8 cellular contexts compared by ENCODE assay signal in the genomic region with DNA sequence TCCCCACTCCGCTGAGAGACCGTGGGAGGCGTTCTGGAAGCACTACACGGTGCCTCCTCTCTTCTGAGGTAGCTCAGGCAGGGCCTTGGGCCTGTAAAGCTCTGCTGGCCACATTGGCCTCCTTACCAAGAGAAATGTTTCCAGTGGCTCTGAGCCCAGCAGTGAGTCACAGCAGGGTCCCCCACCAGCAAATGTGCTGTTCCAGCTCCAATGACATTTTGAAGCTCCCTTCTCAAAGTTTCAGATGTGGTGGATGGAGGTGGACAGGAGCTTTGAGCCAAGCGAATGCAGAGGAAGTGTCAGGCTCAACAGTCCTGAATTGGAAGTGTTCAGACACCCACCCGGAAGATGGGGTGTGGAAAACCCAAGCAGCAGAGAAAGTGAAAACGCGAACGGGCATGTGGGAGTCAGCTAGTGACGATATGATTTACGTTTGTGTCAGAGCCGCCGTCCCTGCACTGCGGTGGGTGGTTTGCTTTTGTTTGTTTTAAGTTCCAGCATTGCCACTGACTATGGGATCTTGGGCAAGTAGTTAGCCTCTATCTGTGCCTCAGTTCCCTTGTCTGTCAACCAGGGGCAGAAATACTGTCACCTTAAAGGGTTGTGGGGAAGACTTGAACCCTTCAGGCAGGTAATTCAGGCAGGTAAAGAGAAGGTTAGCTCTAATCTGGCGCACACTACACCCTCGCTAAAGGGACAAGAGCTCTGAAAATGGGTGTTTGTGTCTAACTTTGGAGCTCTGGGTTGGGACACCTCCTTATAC. TPM values are rescaled to one million over a fixed set of nuclear protein-coding genes. Genes with fewer than 3 reads are reported as not detected.
DNase-seq lines count a peak whose midpoint lies in the region; ATAC-seq and TF ChIP-seq lines count a peak whose summit lies in the region.
"Had no signal": no experiment of that assay in that cellular context is flagged by ENCODE, and none has a peak within 500 bp of the region (broad histone marks: within the 10 kb centered on the region; RNA-seq: fewer than 3 reads in every experiment).

No MANE protein-coding gene starts in this region.

- H3K4me2 ChIP-seq in hepatocyte: no peak overlapping the region

- no peaks in the 10 kb centered on the region for H3K27me3 ChIP-seq in hepatocyte

- 87% methylated on average over 16 of the region's 16 CpGs for WGBS in hepatocyte (ENCODE audit: low lambda C conversion rate, missing lambda C conversion rate)

- H2AFZ ChIP-seq in hepatocyte: no peak overlapping the region
- H2AFZ ChIP-seq: parathyroid adenoma had no signal

- H3K27me3 Mint-ChIP-seq in activated naive CD8-positive, alpha-beta T cell treated with anti-CD3 and anti-CD28 coated beads, Interleukin-2, amount 10 ng/mL, durations not matched to agents 7 days and 5 days: no peaks in the 10 kb centered on the region

- H3K9me3 ChIP-seq in hepatocyte (ENCODE audit: low read depth): no peaks in the 10 kb centered on the region

- DNase-seq in GM20000 (ENCODE audit: low spot score) (peak; percentile 62), RPMI7951 (ENCODE audit: low read depth) (peak; percentile 53), sciatic nerve (ENCODE audit: low spot score) (no peak), RPMI8226 (no peak), NCI-H748 (lab: John Stamatoyannopoulos, UW; ENCODE audit: unreplicated experiment) (no peak), hepatocyte (ENCODE audit: low spot score) (no peak)
- DNase-seq in activated naive CD8-positive, alpha-beta T cell treated with anti-CD3 and anti-CD28 coated beads, Interleukin-2, amount 10 ng/mL, durations not matched to agents 7 days and 5 days: peak; percentile 56

- H3K79me2 ChIP-seq in hepatocyte: no peaks in the 10 kb centered on the region
- H3K79me2 ChIP-seq: parathyroid adenoma had no signal

- no peaks in the 10 kb centered on the region for H3K9me2 ChIP-seq in hepatocyte (replicated peaks; ENCODE audit: insufficient read depth)

- H3K9me3 Mint-ChIP-seq in activated naive CD8-positive, alpha-beta T cell treated with anti-CD3 and anti-CD28 coated beads, Interleukin-2, amount 10 ng/mL, durations not matched to agents 7 days and 5 days: no peaks in the 10 kb centered on the region

- no peaks in the 10 kb centered on the region for H3K36me3 Mint-ChIP-seq in activated naive CD8-positive, alpha-beta T cell treated with anti-CD3 and anti-CD28 coated beads, Interleukin-2, amount 10 ng/mL, durations not matched to agents 7 days and 5 days

- H3K4me1 ChIP-seq in hepatocyte (ENCODE audit: insufficient read depth): peaks cover 14% of the 10 kb centered on the region
- H3K4me1 ChIP-seq: parathyroid adenoma had no signal

- POLR2A ChIA-PET in activated naive CD8-positive, alpha-beta T cell treated with anti-CD3 and anti-CD28 coated beads, Interleukin-2, amount 10 ng/mL, durations not matched to agents 7 days and 5 days (lab: Charles Lee): interaction anchor here (0.8 to 1.4 kb wide), 2 partner anchors 17 to 32 kb away, joined by 4 to 6 read pairs; no protein-coding TSS in a partner anchor

- intact Hi-C loops in sciatic nerve (cut with DNase I): no loop called here

- H3K4me3 ChIP-seq in hepatocyte: no peak overlapping the region

- no peak overlapping the region for H3K27ac ChIP-seq in hepatocyte
- H3K27ac ChIP-seq: parathyroid adenoma had no signal

- peaks cover 11% of the 10 kb centered on the region for H3K4me1 Mint-ChIP-seq in activated naive CD8-positive, alpha-beta T cell treated with anti-CD3 and anti-CD28 coated beads, Interleukin-2, amount 10 ng/mL, durations not matched to agents 7 days and 5 days

- no peaks in the 10 kb centered on the region for H4K20me1 ChIP-seq in hepatocyte (ENCODE audit: insufficient read depth, poor library complexity, severe bottlenecking)

- peak; percentile 78 for ATAC-seq in activated naive CD8-positive, alpha-beta T cell treated with anti-CD3 and anti-CD28 coated beads, Interleukin-2, amount 10 ng/mL, durations not matched to agents 7 days and 5 days (ENCODE audit: low read depth)
- ATAC-seq in sciatic nerve: peak; percentile 68

- TF ChIP-seq CTCF in GM20000 (IDR thresholded peaks at IDR 0.05; ENCODE audit: extremely low read depth, missing control alignments) (no peak), hepatocyte (IDR thresholded peaks at IDR 0.05; ENCODE audit: poor library complexity) (no peak)

- H3K36me3 ChIP-seq in hepatocyte (replicated peaks; ENCODE audit: insufficient read depth, low read depth): no peaks in the 10 kb centered on the region

- peak overlapping the region; percentile 93 for H3K27ac Mint-ChIP-seq in activated naive CD8-positive, alpha-beta T cell treated with anti-CD3 and anti-CD28 coated beads, Interleukin-2, amount 10 ng/mL, durations not matched to agents 7 days and 5 days

- peak overlapping the region; percentile 79 for H3K4me3 Mint-ChIP-seq in activated naive CD8-positive, alpha-beta T cell treated with anti-CD3 and anti-CD28 coated beads, Interleukin-2, amount 10 ng/mL, durations not matched to agents 7 days and 5 days

RNA-seq across cellular contexts. Expression of a gene that starts 38.2 kb away (rescaled TPM):
- total RNA-seq in RPMI7951 (2014; rRNA removed; shearing (Covaris generic)): 213 and 256 TPM in 2 replicates
- 10 to 100 TPM; 19.1 to 24.8 TPM for total RNA-seq in activated naive CD8-positive, alpha-beta T cell treated with anti-CD3 and anti-CD28 coated beads, Interleukin-2, amount 10 ng/mL, durations not matched to agents 7 days and 5 days
- 27.6 TPM for total RNA-seq in sciatic nerve
- total RNA-seq in hepatocyte: 124 and 126 TPM in 2 replicates
- polyA plus RNA-seq in hepatocyte: 76.6 and 77.4 TPM in 2 replicates

Comparison
In these comparisons a context has a peak if more than half of its experiments do, and no peak if none do; other contexts are left out.
1. DNase-seq: peak in GM20000 (single experiment), RPMI7951 (single experiment) and activated naive CD8-positive, alpha-beta T cell treated with anti-CD3 and anti-CD28 coated beads, Interleukin-2, amount 10 ng/mL, durations not matched to agents 7 days and 5 days (single experiment); none in sciatic nerve (single experiment), RPMI8226 (single experiment), NCI-H748 (single experiment) and hepatocyte (single experiment).